ENCODE assay signal across 6 cellular contexts in the genomic region with DNA sequence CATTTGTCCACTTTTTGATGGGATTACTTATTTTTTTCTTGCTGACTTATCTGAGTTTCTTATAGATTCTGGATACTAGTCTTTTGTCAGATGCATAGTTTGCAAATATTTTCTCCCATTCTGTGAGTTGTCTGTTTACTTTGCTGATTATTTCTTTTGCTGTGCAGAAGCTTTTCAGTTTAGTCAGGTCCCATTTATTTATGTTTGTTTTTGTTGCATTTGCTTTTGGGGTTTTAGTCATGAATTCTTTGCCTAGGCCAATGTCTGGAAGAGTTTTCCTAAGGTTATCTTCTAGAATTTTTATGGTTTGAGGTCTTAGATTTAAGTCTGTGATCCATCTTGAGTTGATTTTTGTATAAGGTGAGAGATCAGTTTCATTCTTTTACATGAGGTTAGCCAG.
DNase-seq lines count a peak whose midpoint lies in the region; ATAC-seq and TF ChIP-seq lines count a peak whose summit lies in the region.
"Not testable (repeated sequence)": the region's sequence is repeated elsewhere in the genome, so short reads cannot be mapped to it uniquely, and the experiment has no call there.

No MANE protein-coding gene starts in this region.

- DNase-seq in EH (ENCODE audit: low read depth) = peak; percentile 53
- peak; percentile 43 for DNase-seq in HFFc6
- DNase-seq in IMR-90; smooth muscle cell (lab: John Stamatoyannopoulos, UW; ENCODE audit: unreplicated experiment): not testable (repeated sequence)
- DNase-seq in adipocyte (ENCODE audit: low read depth) = peak; percentile 24
- DNase-seq in fibroblast of peridontal ligament (ENCODE audit: extremely low read depth) = peak; percentile 38

- H3K4me2 ChIP-seq in IMR-90 (ENCODE audit: low read depth, low read length) = peak overlapping the region; percentile 23; the same call in 1 of the 2 replicates
- H3K4me2 ChIP-seq in smooth muscle cell = peak overlapping the region; percentile 11

- peak overlapping the region; percentile 51 for H3K27ac Mint-ChIP-seq in HFFc6

- H4K5ac ChIP-seq in IMR-90 (ENCODE audit: low read depth, low read length) = not testable (repeated sequence)

- not testable (repeated sequence) for TF ChIP-seq CTCF in HFFc6 (IDR thresholded peaks at IDR 0.05); IMR-90 (conservative IDR thresholded peaks at IDR 0.05; ENCODE audit: low read depth, low read length); smooth muscle cell (IDR thresholded peaks at IDR 0.05; ENCODE audit: borderline replicate concordance, insufficient read depth, poor library complexity, severe bottlenecking)

- dilution Hi-C loops in IMR-90 (cut with HindIII; ENCODE audit: low sequenced_read_pairs, unreplicated experiment) = not testable (repeated sequence)

- not testable (repeated sequence) for H3K4me3 ChIP-seq in IMR-90 (ENCODE audit: insufficient read depth, low read depth, low read length); adipocyte (ENCODE audit: low read length); smooth muscle cell

- H3K56ac ChIP-seq in IMR-90 (ENCODE audit: extremely low read depth, insufficient read depth, low read length) = not testable (repeated sequence)

- intact Hi-C loops in IMR-90 (cut with micrococcal nuclease) = not testable (repeated sequence)

- not testable (repeated sequence) for H3F3A ChIP-seq in smooth muscle cell (ENCODE audit: low read depth)

- not testable (repeated sequence) for H2BK20ac ChIP-seq in IMR-90 (ENCODE audit: low read depth, low read length)

- not testable (repeated sequence) for H2BK120ac ChIP-seq in IMR-90 (ENCODE audit: low read depth, low read length)

- H3K9me3 ChIP-seq in IMR-90 (ENCODE audit: control insufficient read depth, insufficient read depth, low read length); adipocyte (ENCODE audit: control insufficient read depth, low read length); smooth muscle cell (replicated peaks; ENCODE audit: low read depth): not testable (repeated sequence)

- CTCF ChIA-PET in IMR-90 (lab: Yijun Ruan, JAX) = not testable (repeated sequence)

- H3K18ac ChIP-seq in IMR-90 (ENCODE audit: low read depth, low read length) = peak overlapping the region; percentile 49; the same call in 1 of the 2 replicates

- not testable (repeated sequence) for H3K9me3 Mint-ChIP-seq in HFFc6

- BruUV-seq in IMR-90 (replicated peaks; lab: Mats Ljungman, UMichigan) = not testable (repeated sequence)

- TF ChIP-seq POLR2A in IMR-90 (IDR thresholded peaks at IDR 0.05; ENCODE audit: low read depth, low read length) = not testable (repeated sequence)

- H3K9ac ChIP-seq in IMR-90 (ENCODE audit: low read depth, low read length); adipocyte (ENCODE audit: low read length); smooth muscle cell (ENCODE audit: low read depth): not testable (repeated sequence)

- not testable (repeated sequence) for H2AK5ac ChIP-seq in IMR-90 (ENCODE audit: low read depth, low read length)

- H2BK5ac ChIP-seq in IMR-90 (ENCODE audit: low read depth, low read length, poor library complexity, severe bottlenecking) = not testable (repeated sequence)

- H3K4me1 ChIP-seq in IMR-90 (ENCODE audit: control insufficient read depth, insufficient read depth, low read length); adipocyte (ENCODE audit: control insufficient read depth, insufficient read depth, low read length); smooth muscle cell (ENCODE audit: low read depth): not testable (repeated sequence)

- H2AK9ac ChIP-seq in IMR-90 (replicated peaks; ENCODE audit: low read depth, low read length, poor library complexity) = not testable (repeated sequence)

- H4K91ac ChIP-seq in IMR-90 (ENCODE audit: insufficient read depth, low read depth, low read length) = not testable (repeated sequence)

- TF ChIP-seq RAD21 in IMR-90 (IDR thresholded peaks at IDR 0.05; ENCODE audit: low read length) = not testable (repeated sequence)

- not testable (repeated sequence) for H3K9me1 ChIP-seq in IMR-90 (ENCODE audit: insufficient read depth, low read length)

- H3K27ac ChIP-seq in IMR-90 (ENCODE audit: insufficient read depth, low read length); smooth muscle cell (ENCODE audit: low read depth): not testable (repeated sequence)

- H3K36me3 ChIP-seq in IMR-90 (ENCODE audit: control insufficient read depth, insufficient read depth, low read length); adipocyte (ENCODE audit: control insufficient read depth, insufficient read depth, low read length, severe bottlenecking); smooth muscle cell (ENCODE audit: low read depth): not testable (repeated sequence)

- not testable (repeated sequence) for H2AFZ ChIP-seq in IMR-90 (replicated peaks; ENCODE audit: low read length, poor library complexity); smooth muscle cell (ENCODE audit: low read depth)

- H3K14ac ChIP-seq in IMR-90 (replicated peaks; ENCODE audit: low read depth, low read length) = not testable (repeated sequence)

- not testable (repeated sequence) for H3K27me3 ChIP-seq in IMR-90 (ENCODE audit: control insufficient read depth, insufficient read depth, low read length); adipocyte (replicated peaks; ENCODE audit: control insufficient read depth, insufficient read depth, low read length); smooth muscle cell (ENCODE audit: low read depth)

- peaks cover 48% of the 10 kb centered on the region for H3K4me1 Mint-ChIP-seq in HFFc6 (ENCODE audit: low read depth)

- POLR2A ChIA-PET in IMR-90 (lab: Charles Lee; ENCODE audit: unreplicated experiment) = not testable (repeated sequence)

- H3K27me3 Mint-ChIP-seq in HFFc6 (ENCODE audit: insufficient read depth) = not testable (repeated sequence)

- not testable (repeated sequence) for H3K4ac ChIP-seq in IMR-90 (ENCODE audit: low read depth, low read length)

- H3K79me1 ChIP-seq in IMR-90 (ENCODE audit: low read depth in 1 of 2, low read length in 2 of 2) = not testable (repeated sequence)

- H3K23ac ChIP-seq in IMR-90 (ENCODE audit: low read depth, low read length) = not testable (repeated sequence)

- peak; percentile 58 for ATAC-seq in IMR-90 (ENCODE audit: low read depth)

- H3K79me2 ChIP-seq in smooth muscle cell (ENCODE audit: low read depth) = not testable (repeated sequence)

- in situ Hi-C loops in IMR-90 (cut with MboI; ENCODE audit: low sequenced_read_pairs) = not testable (repeated sequence)

- not testable (repeated sequence) for H4K8ac ChIP-seq in IMR-90 (ENCODE audit: low read depth in 2 of 2, low read length in 2 of 2)

- H4K20me1 ChIP-seq in IMR-90 (ENCODE audit: insufficient read depth, low read length); smooth muscle cell (ENCODE audit: low read depth): not testable (repeated sequence)

- H2BK15ac ChIP-seq in IMR-90 (ENCODE audit: low read depth, low read length) = not testable (repeated sequence)

- H3K4me3 Mint-ChIP-seq in HFFc6 = not testable (repeated sequence)

- H3K36me3 Mint-ChIP-seq in HFFc6 (ENCODE audit: low read depth) = not testable (repeated sequence)
